7 cellular contexts compared by ENCODE assay signal in the genomic region with DNA sequence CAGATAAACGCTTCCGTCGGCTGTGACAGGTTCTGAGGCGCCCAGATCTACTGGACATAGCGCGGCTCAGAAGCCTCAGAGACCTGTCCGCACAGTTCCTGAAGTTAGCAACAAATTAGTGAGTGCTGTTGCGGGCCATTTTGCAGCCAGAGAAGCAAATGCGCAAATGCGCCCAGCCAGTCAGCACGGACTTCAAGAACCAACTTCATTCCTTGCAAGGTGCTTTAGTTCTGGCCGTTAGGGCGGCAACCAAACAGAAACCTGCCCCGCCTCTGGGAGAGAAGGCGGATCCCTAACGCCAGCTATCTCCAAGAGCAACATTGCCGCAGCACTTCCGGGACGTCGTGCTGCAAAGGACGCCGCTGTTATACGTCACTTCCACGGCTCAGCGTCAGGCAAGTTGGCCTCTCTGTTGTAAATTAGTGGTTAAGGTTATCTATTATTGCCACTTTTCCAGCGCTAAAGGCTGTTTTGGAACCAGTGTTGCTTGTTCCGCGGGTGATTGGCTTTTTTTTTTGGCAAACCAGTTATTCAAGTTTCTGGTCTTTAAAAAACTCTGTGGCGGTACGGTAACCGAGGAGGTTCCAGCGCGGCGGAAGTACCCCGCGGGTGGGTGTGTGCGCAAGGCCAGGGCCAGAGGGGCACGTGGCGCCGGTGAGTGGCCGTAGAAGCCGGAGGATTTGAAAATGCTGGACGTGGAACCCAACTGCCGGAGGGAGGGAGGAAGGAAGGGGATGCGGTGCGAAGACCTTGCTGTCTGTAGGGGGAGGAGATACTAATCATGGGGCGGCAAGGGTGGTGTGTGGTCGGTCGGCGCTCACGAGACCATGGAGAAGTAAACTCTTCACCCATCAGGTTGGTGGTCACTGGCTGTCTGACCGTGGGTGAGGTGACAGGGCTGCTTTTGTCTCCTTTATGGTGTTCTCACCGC.
DNase-seq lines count a peak whose midpoint lies in the region; ATAC-seq and TF ChIP-seq lines count a peak whose summit lies in the region.

GAR1 (plus strand) TSS at position 612 of the 931 bp plus-strand sequence. CDS start 403 bp downstream, outside the sequence.

- no peak for TF ChIP-seq CTCF in astrocyte of the spinal cord (IDR thresholded peaks at IDR 0.05; ENCODE audit: low read depth, low read length)
- TF ChIP-seq CTCF in retinal pigment epithelial cell (conservative IDR thresholded peaks at IDR 0.05; ENCODE audit: low read depth, low read length), result no peak

- H3K4me3 ChIP-seq in astrocyte of the spinal cord (ENCODE audit: low read depth, low read length) (peak within 1 kb of the TSS; percentile 92), retinal pigment epithelial cell (ENCODE audit: low read length) (peak within 1 kb of the TSS; percentile 96)

- DNase-seq in NCI-H2081 (lab: John Stamatoyannopoulos, UW) (peak; percentile 66 to 91), T1000 (lab: John Stamatoyannopoulos, UW) (peak; percentile 72), astrocyte of the spinal cord (ENCODE audit: low read depth, low spot score) (peak; percentile 95), hypothalamus (lab: John Stamatoyannopoulos, UW) (peak; percentile 39 to 93 (median 78)), retinal pigment epithelial cell (ENCODE audit: low read depth) (peak; percentile 89)

- in situ Hi-C loops in astrocyte of the spinal cord (cut with HindIII; ENCODE audit: low sequenced_read_pairs), result no loop called here

- ATAC-seq in GM18508 (IDR thresholded peaks at IDR 0.05; ENCODE audit: insufficient read depth, unreplicated experiment) (peak; percentile 97), HG03025 (IDR thresholded peaks at IDR 0.05; ENCODE audit: low FRiP score, unreplicated experiment) (peak; percentile 100)

Comparison
In these comparisons a context has a peak if more than half of its experiments do, and no peak if none do; other contexts are left out.
1. Peak in every context shown above with its lines: DNase-seq, ATAC-seq and H3K4me3 ChIP-seq.